In the genomic region with DNA sequence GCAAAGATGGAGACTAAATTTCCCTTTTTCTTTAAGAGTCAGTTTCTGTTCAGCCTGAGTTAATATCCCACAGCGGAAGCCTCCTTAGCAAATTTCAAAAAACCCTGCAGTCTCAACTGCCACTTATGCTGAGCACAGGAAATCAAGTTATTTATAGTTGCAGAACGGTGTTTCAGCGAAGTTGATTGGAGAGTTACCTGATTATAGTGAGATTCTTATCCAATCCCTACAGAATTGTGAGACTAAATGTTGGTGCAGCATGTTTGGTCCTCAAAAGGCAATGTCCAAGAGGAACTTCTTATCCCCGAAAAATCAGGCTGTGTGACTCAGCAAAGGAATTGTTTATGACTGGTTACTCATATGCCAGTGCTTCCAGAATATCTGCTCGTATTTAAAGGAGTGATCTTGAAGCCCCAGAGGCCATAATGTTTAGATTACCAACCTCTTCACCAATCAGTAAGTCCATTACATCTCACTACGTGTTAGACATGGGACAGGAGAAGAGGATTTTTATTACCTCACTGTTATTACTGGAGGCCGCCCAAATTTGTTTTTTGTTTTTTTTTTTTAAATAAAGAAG, we compare ENCODE assay signal across 8 cellular contexts.
DNase-seq lines count a peak whose midpoint lies in the region; ATAC-seq and TF ChIP-seq lines count a peak whose summit lies in the region.

No MANE protein-coding gene starts in this region.

- peak overlapping the region; percentile 92 for H3K27ac ChIP-seq in GM23248
- H3K27ac ChIP-seq in SK-N-MC, result peak overlapping the region; percentile 78

- no peaks in the 10 kb centered on the region for H3K27me3 ChIP-seq in GM23248 (replicated peaks; ENCODE audit: insufficient read depth)

- no peaks in the 10 kb centered on the region for H3K9me2 ChIP-seq in GM23248 (ENCODE audit: insufficient read depth)

- ATAC-seq in HG02623 (IDR thresholded peaks at IDR 0.05; ENCODE audit: unreplicated experiment), result no peak

- DNase-seq in AML-193 (lab: John Stamatoyannopoulos, UW) (peak; percentile 82 to 86), GM23248 (peak; percentile 95), SK-N-MC (ENCODE audit: low read depth, low spot score) (peak; percentile 61), erythroblast (lab: John Stamatoyannopoulos, UW) (peak; percentile 48), renal cortical epithelial cell (ENCODE audit: low read depth) (peak; percentile 92), NCI-H526 (lab: John Stamatoyannopoulos, UW) (no peak), midbrain (lab: John Stamatoyannopoulos, UW) (no peak)

- H3K9me3 ChIP-seq in GM23248 (ENCODE audit: low read depth) (no peaks in the 10 kb centered on the region), SK-N-MC (ENCODE audit: low read depth, low read length) (no peaks in the 10 kb centered on the region)

- in situ Hi-C loops in GM23248 (cut with MboI), result no loop called here

- H4K20me1 ChIP-seq in GM23248 (ENCODE audit: insufficient read depth), result no peaks in the 10 kb centered on the region; the same call in 1 of the 2 replicates

- peak overlapping the region; percentile 93 for H3K4me2 ChIP-seq in GM23248 (ENCODE audit: unreplicated experiment)

- H3K4me3 ChIP-seq in GM23248 (peak overlapping the region; percentile 84), SK-N-MC (peak overlapping the region; percentile 97)

- H2AFZ ChIP-seq in GM23248, result no peak overlapping the region

- H3K9ac ChIP-seq in GM23248 (peak overlapping the region; percentile 57), SK-N-MC (ENCODE audit: insufficient read length) (peak overlapping the region; percentile 24)

- 10 to 13% methylated on average over 7 of the region's 7 CpGs for WGBS in GM23248 (ENCODE audit: low coverage in 1 of 2, low lambda C conversion rate in 2 of 2, missing lambda C conversion rate in 2 of 2), 2 experiments

- TF ChIP-seq POLR2A in erythroblast (IDR thresholded peaks at IDR 0.05; ENCODE audit: low read length), result no peak

- H3K36me3 ChIP-seq in GM23248 (ENCODE audit: low read depth) (no peaks in the 10 kb centered on the region), SK-N-MC (ENCODE audit: insufficient read depth, low read length) (no peaks in the 10 kb centered on the region)

- peaks cover 45% of the 10 kb centered on the region for H3F3A ChIP-seq in GM23248 (ENCODE audit: insufficient read depth)

- peaks cover 41% of the 10 kb centered on the region for H3K4me1 ChIP-seq in GM23248 (ENCODE audit: insufficient read depth)

- H3K79me2 ChIP-seq in GM23248 (ENCODE audit: insufficient read depth), result peaks cover 78% of the 10 kb centered on the region

Comparison
In these comparisons a context has a peak if more than half of its experiments do, and no peak if none do; other contexts are left out.
1. DNase-seq: peak in AML-193 (2 of 2), GM23248 (single experiment), SK-N-MC (single experiment), erythroblast (2 of 2) and renal cortical epithelial cell (single experiment); none in NCI-H526 (0 of 2) and midbrain (single experiment).